Comparison of ENCODE assay signal across 19 cellular contexts in the genomic region with DNA sequence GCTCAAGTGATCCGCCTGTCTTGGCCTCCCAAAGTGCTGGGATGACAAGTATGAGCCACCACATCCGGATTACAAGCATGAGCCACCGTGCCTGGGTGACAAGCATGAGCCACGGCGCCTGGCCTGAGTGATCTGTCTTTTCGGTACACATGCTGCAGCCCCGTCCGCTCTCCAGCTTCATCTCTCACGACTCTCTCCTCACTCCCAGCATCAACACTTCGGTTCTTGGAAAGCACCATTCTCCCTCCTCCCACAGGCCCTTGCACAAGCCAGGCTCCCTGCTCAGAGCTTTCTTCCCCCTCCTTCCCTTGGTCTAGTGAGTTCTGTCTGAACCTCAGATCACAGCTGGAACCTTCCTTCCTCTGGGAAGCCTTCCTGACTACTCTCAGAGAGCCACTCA.
"Had no signal": no experiment of that assay in that cellular context is flagged by ENCODE, and none has a peak within 500 bp of the region (broad histone marks: within the 10 kb centered on the region; RNA-seq: fewer than 3 reads in every experiment).

No MANE protein-coding gene starts in this region.

- H3K27me3 ChIP-seq: gastroesophageal sphincter, heart right ventricle, right lobe of liver, thyroid gland had no signal

- FAIRE-seq: colon had no signal

- H3K27ac Mint-ChIP-seq: activated CD4-positive, alpha-beta T cell treated with anti-CD3 and anti-CD28 coated beads for 36 hours; activated naive CD8-positive, alpha-beta T cell; stimulated activated memory B cell treated with anti-CD40 and anti-IgM and Interleukin-4, amounts not matched to agents 10 μg/mL and 1 μg/mL and 100 μg/mL, for 72 hours; WTC11 had no signal

- H3K36me3 ChIP-seq: gastroesophageal sphincter, heart right ventricle, left ventricle myocardium inferior, right lobe of liver, thyroid gland had no signal

- H3K36me3 Mint-ChIP-seq: activated naive CD8-positive, alpha-beta T cell; immature natural killer cell; stimulated activated memory B cell treated with anti-CD40 and anti-IgM and Interleukin-4, amounts not matched to agents 10 μg/mL and 1 μg/mL and 100 μg/mL, for 72 hours; WTC11 had no signal

- ATAC-seq: activated CD4-positive, alpha-beta T cell treated with anti-CD3 and anti-CD28 coated beads for 36 hours; gastroesophageal sphincter; stimulated activated memory B cell treated with anti-CD40 and anti-IgM and Interleukin-4, amounts not matched to agents 10 μg/mL and 1 μg/mL and 100 μg/mL, for 72 hours; WTC11 had no signal

- H3K4me3 ChIP-seq: gastroesophageal sphincter, heart right ventricle, left ventricle myocardium inferior, right lobe of liver, smooth muscle cell, thyroid gland had no signal

- H3K9me3 ChIP-seq: gastroesophageal sphincter, heart right ventricle, left ventricle myocardium inferior, right lobe of liver, thyroid gland had no signal

- DNase-seq: activated CD4-positive, alpha-beta T cell treated with anti-CD3 and anti-CD28 coated beads for 36 hours; activated CD4-positive, alpha-beta T cell treated with anti-CD3 and anti-CD28 coated beads, Interleukin-2, amount 50 U/mL, for 48 hours; activated gamma-delta T cell treated with Interleukin-2 at 50 U/mL for 16 hours; amygdala; caudate nucleus; erythroblast; heart right ventricle; immature natural killer cell; kidney glomerular epithelial cell; left ventricle myocardium inferior; right lobe of liver; stimulated activated CD4-positive, alpha-beta T cell treated with anti-CD3 and anti-CD28 coated beads, Interleukin-4, amount 100 ng/mL, for 24 hours; thyroid gland had no signal

- H3K4me3 Mint-ChIP-seq: activated CD4-positive, alpha-beta T cell treated with anti-CD3 and anti-CD28 coated beads for 36 hours; activated naive CD8-positive, alpha-beta T cell; immature natural killer cell; stimulated activated memory B cell treated with anti-CD40 and anti-IgM and Interleukin-4, amounts not matched to agents 10 μg/mL and 1 μg/mL and 100 μg/mL, for 72 hours; WTC11 had no signal

- H3K9me3 Mint-ChIP-seq: immature natural killer cell; stimulated activated memory B cell treated with anti-CD40 and anti-IgM and Interleukin-4, amounts not matched to agents 10 μg/mL and 1 μg/mL and 100 μg/mL, for 72 hours had no signal

- H3K27ac ChIP-seq: gastroesophageal sphincter, heart right ventricle, left ventricle myocardium inferior, right lobe of liver, thyroid gland had no signal

- H3K4me1 ChIP-seq: gastroesophageal sphincter, heart right ventricle, left ventricle myocardium inferior, right lobe of liver had no signal

- H3K4me1 Mint-ChIP-seq: activated CD4-positive, alpha-beta T cell treated with anti-CD3 and anti-CD28 coated beads for 36 hours; immature natural killer cell; stimulated activated memory B cell treated with anti-CD40 and anti-IgM and Interleukin-4, amounts not matched to agents 10 μg/mL and 1 μg/mL and 100 μg/mL, for 72 hours; WTC11 had no signal
